26 cellular contexts compared by ENCODE assay signal in genomic region chr22:48316876-48317250, GRCh38.
A peak's percentile ranks its signal among the peaks of the same experiment; 100 is the strongest.
DNase-seq lines count a peak whose midpoint lies in the region; TF ChIP-seq lines count a peak whose summit lies in the region.
"Had no signal": no experiment of that assay in that cellular context is flagged by ENCODE, and none has a peak within 500 bp of the region (broad histone marks: within the 10 kb centered on the region; RNA-seq: fewer than 3 reads in every experiment).

No MANE protein-coding gene starts in this region.

- H3K9ac ChIP-seq in BLaER1: no peak overlapping the region
- no peak overlapping the region for H3K9ac ChIP-seq in BLaER1 treated with 17β-estradiol and CSF1 and Interleukin-3, amounts not matched to agents 10 nM and 100 nM
- H3K9ac ChIP-seq: GM23248 had no signal

- no peak overlapping the region for H3K4me3 ChIP-seq in BLaER1
- no peak overlapping the region for H3K4me3 ChIP-seq in BLaER1 treated with 17β-estradiol and CSF1 and Interleukin-3, amounts not matched to agents 10 nM and 100 nM
- H3K4me3 ChIP-seq in sigmoid colon: no peak overlapping the region
- H3K4me3 ChIP-seq: GM12878, GM23248, SJCRH30 had no signal

- no peaks in the 10 kb centered on the region for H4K20me1 ChIP-seq in BLaER1
- H4K20me1 ChIP-seq in BLaER1 treated with 17β-estradiol and CSF1 and Interleukin-3, amounts not matched to agents 10 nM and 100 nM: no peaks in the 10 kb centered on the region; a peak in 1 of 22 replicates

- H3K36me3 ChIP-seq in BLaER1 (no peaks in the 10 kb centered on the region), sigmoid colon (no peaks in the 10 kb centered on the region)
- no peaks in the 10 kb centered on the region for H3K36me3 ChIP-seq in BLaER1 treated with 17β-estradiol and CSF1 and Interleukin-3, amounts not matched to agents 10 nM and 100 nM
- H3K36me3 ChIP-seq: SJCRH30 had no signal

- DNase-seq in islet precursor cell (peak; percentile 33), sigmoid colon (peak; percentile 37), NOMO-1 (lab: John Stamatoyannopoulos, UW; ENCODE audit: unreplicated experiment in 2 of 2) (no peak), ecto neural progenitor cell (ENCODE audit: low spot score) (no peak), NCI-H1436 treated with DMSO at 0.1 percent for 48 hours (lab: John Stamatoyannopoulos, UW) (no peak)
- DNase-seq: Caco-2; CD4-positive, alpha-beta memory T cell; DMS 273 treated with DMSO at 0.1 percent for 48 hours; DMS79 treated with DMSO at 0.1 percent for 48 hours; GM23248; HCEC 1CT; KBM-7; MM.1S; NCI-H1048; NCI-H1417 treated with DMSO at 0.1 percent for 48 hours; NCI-H1930; NCI-H2171; NCI-H345; NCI-H524; NCI-H774; NK-92 treated with Interleukin-12 subunit alpha and Interleukin-12 subunit beta, amount 100 ng/mL, for 24 hours had no signal

- TF ChIP-seq CTCF in sigmoid colon (IDR thresholded peaks at IDR 0.05): no peak

- no peak for TF ChIP-seq POLR2A in sigmoid colon (IDR thresholded peaks at IDR 0.05)

- TF ChIP-seq EP300 in sigmoid colon (IDR thresholded peaks at IDR 0.05): no peak

- peak overlapping the region; percentile 36; the same call in 1 of the 2 replicates for H3K4me2 ChIP-seq in BLaER1
- peak overlapping the region in 7 of 11 experiments; percentile 5 to 48 (median 23); a peak in 8 of 22 replicates for H3K4me2 ChIP-seq in BLaER1 treated with 17β-estradiol and CSF1 and Interleukin-3, amounts not matched to agents 10 nM and 100 nM

- H3K9me3 ChIP-seq in BLaER1: peaks cover 19% of the 10 kb centered on the region
- H3K9me3 ChIP-seq in BLaER1 treated with 17β-estradiol and CSF1 and Interleukin-3, amounts not matched to agents 10 nM and 100 nM (replicated peaks in 1 of 11): peaks cover 16 to 23% (median 19%) of the 10 kb centered on the region in 11 experiments
- H3K9me3 ChIP-seq in sigmoid colon: no peaks in the 10 kb centered on the region
- H3K9me3 ChIP-seq: Caco-2 had no signal

- H3K4me1 ChIP-seq in BLaER1 (peaks cover 35% of the 10 kb centered on the region), sigmoid colon (peaks cover 0 to 14% (median 9%) of the 10 kb centered on the region in 4 donors)
- peaks cover 2 to 27% (median 18%) of the 10 kb centered on the region in 10 experiments; a peak in 16 of 20 replicates for H3K4me1 ChIP-seq in BLaER1 treated with 17β-estradiol and CSF1 and Interleukin-3, amounts not matched to agents 10 nM and 100 nM
- H3K4me1 ChIP-seq: Caco-2, SJCRH30 had no signal

- no peak overlapping the region for H3K27ac ChIP-seq in BLaER1
- no peak overlapping the region for H3K27ac ChIP-seq in BLaER1 treated with 17β-estradiol and CSF1 and Interleukin-3, amounts not matched to agents 10 nM and 100 nM
- no peak overlapping the region for H3K27ac ChIP-seq in sigmoid colon
- H3K27ac ChIP-seq: GM23248, HL-60, SJCRH30 had no signal

- H3K27me3 ChIP-seq in BLaER1: no peaks in the 10 kb centered on the region
- H3K27me3 ChIP-seq in BLaER1 treated with 17β-estradiol and CSF1 and Interleukin-3, amounts not matched to agents 10 nM and 100 nM: no peaks in the 10 kb centered on the region
- peaks cover 0 to 3% (median 0%) of the 10 kb centered on the region in 3 donors for H3K27me3 ChIP-seq in sigmoid colon

- 77 to 82% methylated on average over 6 of the region's 6 CpGs for WGBS in sigmoid colon, 2 donors

- intact Hi-C loops in sigmoid colon (cut with DNase I): no loop called here

Comparison
In these comparisons a context has a peak if more than half of its experiments do, and no peak if none do; other contexts are left out.
1. DNase-seq: peak in islet precursor cell (single experiment) and sigmoid colon (single experiment); none in NOMO-1 (0 of 2), ecto neural progenitor cell (single experiment) and NCI-H1436 treated with DMSO at 0.1 percent for 48 hours (single experiment).